In the genomic region with DNA sequence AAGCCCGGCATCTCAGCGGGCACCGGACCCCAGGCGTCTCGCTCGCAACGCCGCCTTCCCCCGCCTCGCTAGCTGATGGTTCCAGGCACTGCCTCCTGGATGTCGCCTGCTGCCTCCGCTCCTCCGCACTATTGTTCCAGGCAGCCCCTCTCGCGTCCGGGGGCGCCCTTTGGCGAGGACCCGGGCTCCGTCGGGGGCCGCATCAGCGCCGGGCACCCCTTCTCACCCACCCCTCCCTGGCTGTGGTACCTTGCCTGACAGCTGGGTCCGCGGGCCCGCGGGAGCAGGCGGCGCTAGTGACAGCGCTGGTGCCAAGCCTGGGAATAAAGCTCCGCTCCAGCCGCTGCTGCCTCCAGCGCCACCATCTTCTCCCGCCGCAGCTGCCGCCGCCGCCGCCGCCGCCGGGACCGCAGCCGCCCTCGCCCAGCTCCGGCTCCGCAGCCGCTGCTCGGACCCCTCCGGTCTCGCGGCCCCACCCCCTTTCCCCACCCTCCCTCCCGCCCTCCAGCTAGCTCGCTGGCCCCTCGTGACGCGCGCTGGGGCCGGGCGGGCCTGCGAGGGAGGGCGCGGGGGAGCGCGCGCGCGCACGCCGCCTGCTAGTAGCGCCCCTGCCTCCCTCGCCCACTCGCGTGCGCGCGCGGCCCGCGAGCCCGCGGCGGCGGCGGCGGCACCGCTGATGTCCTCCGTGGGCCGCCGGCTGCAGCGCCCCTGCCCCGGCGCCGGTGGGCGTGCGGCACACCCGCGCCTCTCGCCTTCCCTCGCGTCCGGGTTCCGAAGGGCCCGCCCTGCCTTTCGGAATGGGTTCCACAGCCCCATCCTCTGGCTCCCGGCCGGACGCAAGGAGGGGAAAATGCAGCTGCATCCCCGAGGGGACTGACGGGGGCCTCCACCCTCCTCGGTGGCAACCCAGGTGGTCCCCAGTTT, we compare ENCODE assay signal across 8 cellular contexts. TPM values are rescaled to one million over a fixed set of nuclear protein-coding genes. Genes with fewer than 3 reads are reported as not detected.
DNase-seq lines count a peak whose midpoint lies in the region; ATAC-seq and TF ChIP-seq lines count a peak whose summit lies in the region.

A gene (minus strand): TSS at position 468 of the 924 bp plus-strand sequence.

- peak; percentile 86 for DNase-seq in NCI-H748 (lab: John Stamatoyannopoulos, UW; ENCODE audit: unreplicated experiment)
- DNase-seq in fibroblast of pulmonary artery (ENCODE audit: low read depth), result peak; percentile 60
- peak; percentile 21 to 72 (median 51) for DNase-seq in naive thymus-derived CD8-positive, alpha-beta T cell

- no peaks in the 10 kb centered on the region for H3K36me3 Mint-ChIP-seq in activated T-helper 17 cell treated with anti-CD3 and anti-CD28 coated beads, Interleukin-2, amount 50 U/mL, for 72 hours (ENCODE audit: low read depth)
- H3K36me3 Mint-ChIP-seq in naive thymus-derived CD8-positive, alpha-beta T cell, result no peaks in the 10 kb centered on the region

- peak; percentile 27 for ATAC-seq in GM18870 (IDR thresholded peaks at IDR 0.05; ENCODE audit: unreplicated experiment)
- ATAC-seq in HG03103 (IDR thresholded peaks at IDR 0.05; ENCODE audit: low read depth, unreplicated experiment), result peak; percentile 27
- ATAC-seq in activated T-helper 17 cell treated with anti-CD3 and anti-CD28 coated beads, Interleukin-2, amount 50 U/mL, for 72 hours (replicated peaks), result peak; percentile 49
- ATAC-seq in naive thymus-derived CD8-positive, alpha-beta T cell, result peak; percentile 55 to 68

- H2AFZ ChIP-seq in ACC112 (ENCODE audit: low read length, unreplicated experiment), result peak within 1 kb of the TSS; percentile 99

- no peak within 1 kb of the TSS for H3K27ac ChIP-seq in ACC112 (ENCODE audit: low read depth, low read length)
- H3K27ac ChIP-seq in subcutaneous abdominal adipose tissue (ENCODE audit: low read depth, low read length), result peak within 1 kb of the TSS; percentile 26

- H3K79me2 ChIP-seq in ACC112 (ENCODE audit: control insufficient read depth, insufficient read depth, low read length, unreplicated experiment), result no peaks in the 10 kb centered on the region

- H3K36me3 ChIP-seq in ACC112 (ENCODE audit: insufficient read depth, low read length), result no peaks in the 10 kb centered on the region
- H3K36me3 ChIP-seq in subcutaneous abdominal adipose tissue (ENCODE audit: control insufficient read depth in 5 of 5, insufficient read depth in 5 of 5, low read length in 5 of 5), result no peaks in the 10 kb centered on the region

- H3K27me3 Mint-ChIP-seq in activated T-helper 17 cell treated with anti-CD3 and anti-CD28 coated beads, Interleukin-2, amount 50 U/mL, for 72 hours, result peaks cover 16% of the 10 kb centered on the region
- peaks cover 0 to 19% (median 4%) of the 10 kb centered on the region in 5 donors for H3K27me3 Mint-ChIP-seq in naive thymus-derived CD8-positive, alpha-beta T cell

- peaks cover 20% of the 10 kb centered on the region for H3K4me1 ChIP-seq in ACC112 (ENCODE audit: control insufficient read depth, insufficient read depth, low read length, unreplicated experiment)
- H3K4me1 ChIP-seq in subcutaneous abdominal adipose tissue (ENCODE audit: control insufficient read depth in 5 of 5, insufficient read depth in 5 of 5, low read length in 5 of 5), result peaks cover 2 to 33% (median 20%) of the 10 kb centered on the region in 5 donors

- no peak for TF ChIP-seq CTCF in fibroblast of pulmonary artery (IDR thresholded peaks at IDR 0.05; ENCODE audit: low read length, missing control alignments)

- H3K27me3 ChIP-seq in ACC112 (ENCODE audit: insufficient read depth, low read length) (no peaks in the 10 kb centered on the region), subcutaneous abdominal adipose tissue (ENCODE audit: control insufficient read depth in 5 of 5, insufficient read depth in 4 of 5, low read length in 5 of 5) (no peaks in the 10 kb centered on the region)

- H3K4me3 ChIP-seq in ACC112 (ENCODE audit: low read depth, low read length), result peak within 1 kb of the TSS; percentile 96
- H3K4me3 ChIP-seq in fibroblast of pulmonary artery (replicated peaks; ENCODE audit: low read depth, low read length), result peak within 1 kb of the TSS; percentile 71
- peak within 1 kb of the TSS; percentile 75 to 97 (median 91) for H3K4me3 ChIP-seq in subcutaneous abdominal adipose tissue (ENCODE audit: low read depth in 1 of 5, low read length in 5 of 5)

- H3K4me3 Mint-ChIP-seq in activated T-helper 17 cell treated with anti-CD3 and anti-CD28 coated beads, Interleukin-2, amount 50 U/mL, for 72 hours, result peak within 1 kb of the TSS; percentile 72
- peak within 1 kb of the TSS; percentile 80 to 91 (median 85) for H3K4me3 Mint-ChIP-seq in naive thymus-derived CD8-positive, alpha-beta T cell

- peaks cover 5% of the 10 kb centered on the region for H3K4me1 Mint-ChIP-seq in activated T-helper 17 cell treated with anti-CD3 and anti-CD28 coated beads, Interleukin-2, amount 50 U/mL, for 72 hours
- H3K4me1 Mint-ChIP-seq in naive thymus-derived CD8-positive, alpha-beta T cell, result peaks cover 5 to 22% (median 14%) of the 10 kb centered on the region in 4 donors

- no peaks in the 10 kb centered on the region for H3K9me3 Mint-ChIP-seq in activated T-helper 17 cell treated with anti-CD3 and anti-CD28 coated beads, Interleukin-2, amount 50 U/mL, for 72 hours
- H3K9me3 Mint-ChIP-seq in naive thymus-derived CD8-positive, alpha-beta T cell, result no peaks in the 10 kb centered on the region

- no peaks in the 10 kb centered on the region for H3K9me3 ChIP-seq in subcutaneous abdominal adipose tissue (ENCODE audit: control insufficient read depth in 5 of 5, low read length in 5 of 5)

- H3K9ac ChIP-seq in subcutaneous abdominal adipose tissue (ENCODE audit: low read length in 5 of 5), result peak within 1 kb of the TSS in 4 of 5 donors; percentile 69 to 80 (median 74)

- no peak within 1 kb of the TSS for H3K27ac Mint-ChIP-seq in activated T-helper 17 cell treated with anti-CD3 and anti-CD28 coated beads, Interleukin-2, amount 50 U/mL, for 72 hours
- peak within 1 kb of the TSS in 8 of 10 donors; percentile 11 to 75 (median 36) for H3K27ac Mint-ChIP-seq in naive thymus-derived CD8-positive, alpha-beta T cell

- POLR2A ChIA-PET in naive thymus-derived CD8-positive, alpha-beta T cell (lab: Charles Lee), result interaction anchor here (2.6 kb wide), 1 partner anchor 87 kb away, joined by 15 read pairs; a partner anchor contains a TSS

RNA-seq across cellular contexts. Expression of the gene that starts here (rescaled TPM):
- total RNA-seq in activated T-helper 17 cell treated with anti-CD3 and anti-CD28 coated beads, Interleukin-2, amount 50 U/mL, for 72 hours, result 1 to 10 TPM; 2.8 to 3.8 TPM
- 1 to 10 TPM in 1 of 2 experiments, under 1 TPM in 1; 0.49 to 1.2 TPM for total RNA-seq in naive thymus-derived CD8-positive, alpha-beta T cell
- under 1 TPM in 1 of 3 donors, not detected in 2; 0.03 TPM for polyA plus RNA-seq in naive thymus-derived CD8-positive, alpha-beta T cell
